In genomic region chr14:77097689-77098469, GRCh38 we compare ENCODE assay signal across 8 cellular contexts. TPM values are rescaled to one million over a fixed set of nuclear protein-coding genes. Genes with fewer than 3 reads are reported as not detected.
DNase-seq lines count a peak whose midpoint lies in the region; ATAC-seq and TF ChIP-seq lines count a peak whose summit lies in the region.

Gene CIPC (plus strand): TSS chr14:77098258. CDS start chr14:77105709, 7,451 bp downstream.

- ATAC-seq in natural killer cell treated with Interleukin-12 subunit alpha and Interleukin-12 subunit beta and Interleukin-15 and Interleukin-18, amount 100 ng/mL, for 72 hours = peak; percentile 98 to 99
- peak; percentile 96 for ATAC-seq in stimulated activated naive CD8-positive, alpha-beta T cell treated with anti-CD3 and anti-CD28 coated beads, Interleukin-15, Interleukin-2, amounts not matched to agents 100 U/mL and 50 U/mL, for 24 hours

- H3K4me3 ChIP-seq in H7 (ENCODE audit: insufficient read depth, low read depth, low read length) (peak within 1 kb of the TSS; percentile 89), fibroblast of pulmonary artery (replicated peaks; ENCODE audit: low read depth, low read length) (peak within 1 kb of the TSS; percentile 97)

- DNase-seq in ELF-1 (ENCODE audit: low read depth, low spot score) = peak; percentile 100
- peak; percentile 95 for DNase-seq in H7
- peak; percentile 96 for DNase-seq in M059J (ENCODE audit: low read depth)
- peak; percentile 98 for DNase-seq in SHP77 (lab: John Stamatoyannopoulos, UW)
- peak; percentile 99 for DNase-seq in activated effector memory CD4-positive, alpha-beta T cell treated with Interleukin-2 at 50 U/mL for 16 hours
- peak; percentile 99 for DNase-seq in fibroblast of pulmonary artery (ENCODE audit: low read depth)
- DNase-seq in natural killer cell treated with Interleukin-12 subunit alpha and Interleukin-12 subunit beta and Interleukin-15 and Interleukin-18, amount 100 ng/mL, for 72 hours (ENCODE audit: low spot score) = peak; percentile 100
- peak; percentile 99 for DNase-seq in stimulated activated naive CD8-positive, alpha-beta T cell treated with anti-CD3 and anti-CD28 coated beads, Interleukin-15, Interleukin-2, amounts not matched to agents 100 U/mL and 50 U/mL, for 24 hours

- peak within 1 kb of the TSS; percentile 86 to 90 for H3K27ac Mint-ChIP-seq in natural killer cell treated with Interleukin-12 subunit alpha and Interleukin-12 subunit beta and Interleukin-15 and Interleukin-18, amount 100 ng/mL, for 72 hours

- H3K36me3 ChIP-seq in H7 (replicated peaks; ENCODE audit: control insufficient read depth, insufficient read depth, low read length) = no peaks in the 10 kb centered on the region

- H3K27me3 ChIP-seq in H7 (ENCODE audit: control insufficient read depth, insufficient read depth, low read length) = no peaks in the 10 kb centered on the region

- peaks cover 27 to 40% of the 10 kb centered on the region in 2 donors for H3K4me1 Mint-ChIP-seq in natural killer cell treated with Interleukin-12 subunit alpha and Interleukin-12 subunit beta and Interleukin-15 and Interleukin-18, amount 100 ng/mL, for 72 hours (ENCODE audit: low read depth in 2 of 2)

- H3K36me3 Mint-ChIP-seq in natural killer cell treated with Interleukin-12 subunit alpha and Interleukin-12 subunit beta and Interleukin-15 and Interleukin-18, amount 100 ng/mL, for 72 hours = no peaks in the 10 kb centered on the region

- no peaks in the 10 kb centered on the region for H3K27me3 Mint-ChIP-seq in natural killer cell treated with Interleukin-12 subunit alpha and Interleukin-12 subunit beta and Interleukin-15 and Interleukin-18, amount 100 ng/mL, for 72 hours

- TF ChIP-seq CTCF in fibroblast of pulmonary artery (IDR thresholded peaks at IDR 0.05; ENCODE audit: low read length, missing control alignments) = no peak

- no peaks in the 10 kb centered on the region for H3K9me3 Mint-ChIP-seq in natural killer cell treated with Interleukin-12 subunit alpha and Interleukin-12 subunit beta and Interleukin-15 and Interleukin-18, amount 100 ng/mL, for 72 hours

- H3K4me3 Mint-ChIP-seq in natural killer cell treated with Interleukin-12 subunit alpha and Interleukin-12 subunit beta and Interleukin-15 and Interleukin-18, amount 100 ng/mL, for 72 hours = peak within 1 kb of the TSS; percentile 95

RNA-seq across cellular contexts. Expression of gene CIPC, which starts in this region (rescaled TPM):
- 18.7 and 22.3 TPM in 2 replicates for total RNA-seq in H7 (2014; rRNA removed; shearing (Covaris generic))
- total RNA-seq in M059J (2014; rRNA removed; shearing (Covaris generic)) = 14.2 and 19.2 TPM in 2 replicates
- 10 to 100 TPM; 11.8 to 19.6 TPM for total RNA-seq in natural killer cell treated with Interleukin-12 subunit alpha and Interleukin-12 subunit beta and Interleukin-15 and Interleukin-18, amount 100 ng/mL, for 72 hours

Comparison
In these comparisons a context has a peak if more than half of its experiments do, and no peak if none do; other contexts are left out.
1. Peak in every context shown above with its lines: DNase-seq, ATAC-seq and H3K4me3 ChIP-seq.